ENCODE assay signal across 8 cellular contexts in the genomic region with DNA sequence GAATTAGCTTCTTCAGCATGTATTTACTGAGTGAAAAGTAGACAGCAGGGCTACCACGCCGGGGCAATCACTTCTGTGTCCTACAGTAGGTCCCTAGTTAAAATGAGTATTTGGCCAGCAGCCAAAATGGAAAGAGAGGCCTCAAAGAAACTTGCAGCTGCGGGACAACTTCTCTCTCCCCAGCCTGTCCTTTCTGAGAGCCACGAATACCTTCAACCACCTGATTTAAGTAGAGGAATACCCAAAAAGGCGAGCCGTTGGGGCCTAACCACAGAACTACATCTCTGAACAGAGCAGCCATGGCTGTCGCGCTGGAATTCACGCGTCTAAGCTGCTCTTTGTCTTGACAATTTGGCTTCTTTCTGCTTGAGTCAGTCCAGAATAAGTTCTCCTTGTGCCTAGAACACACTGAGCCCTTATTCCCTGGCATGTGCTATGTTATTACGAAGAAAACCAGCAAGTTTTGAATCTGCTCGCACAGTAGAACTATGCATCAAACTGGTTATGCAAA. TPM values are rescaled to one million over a fixed set of nuclear protein-coding genes. Genes with fewer than 3 reads are reported as not detected.
DNase-seq lines count a peak whose midpoint lies in the region; ATAC-seq and TF ChIP-seq lines count a peak whose summit lies in the region.

No MANE protein-coding gene starts in this region.

- ATAC-seq in left lung (peak; percentile 29), GM18511 (IDR thresholded peaks at IDR 0.05; ENCODE audit: unreplicated experiment) (no peak), HG02588 (IDR thresholded peaks at IDR 0.05; ENCODE audit: unreplicated experiment) (no peak)

- H3K4me3 ChIP-seq in left lung: no peak overlapping the region

- H3K36me3 ChIP-seq in left lung: no peaks in the 10 kb centered on the region

- no peaks in the 10 kb centered on the region for H3K9me3 ChIP-seq in left lung

- in situ Hi-C loops in KBM-7 (cut with MboI; ENCODE audit: low pct_unique_long_range_greater_than_20kb, low sequenced_read_pairs): no loop called here

- intact Hi-C loops in left lung (cut with DNase I): no loop called here

- no peak overlapping the region for H3K27ac ChIP-seq in left lung

- H3K27me3 ChIP-seq in left lung: no peaks in the 10 kb centered on the region

- H3K4me1 ChIP-seq in left lung: peaks cover 0 to 5% of the 10 kb centered on the region in 2 donors

- no peak for TF ChIP-seq CTCF in left lung (IDR thresholded peaks at IDR 0.05)

- DNase-seq in DMS 273 treated with DMSO at 0.1 percent for 48 hours (lab: John Stamatoyannopoulos, UW) (peak; percentile 32), KBM-7 (peak; percentile 73), amniotic epithelial cell (ENCODE audit: low read depth) (peak; percentile 50), left lung (no peak), 8988T (no peak), T-helper 2 cell (no peak)

RNA-seq across cellular contexts. Expression of a gene that starts 43.8 kb away (rescaled TPM):
- total RNA-seq in left lung: 10 to 100 TPM; 93.5 to 93.8 TPM

Comparison
In these comparisons a context has a peak if more than half of its experiments do, and no peak if none do; other contexts are left out.
1. DNase-seq: peak in DMS 273 treated with DMSO at 0.1 percent for 48 hours (single experiment), KBM-7 (single experiment) and amniotic epithelial cell (single experiment); none in left lung (0 of 2), 8988T (single experiment) and T-helper 2 cell (0 of 5).